ENCODE assay signal across 20 cellular contexts in genomic region chr2:48568551-48568950, GRCh38. TPM values are rescaled to one million over a fixed set of nuclear protein-coding genes. Genes with fewer than 3 reads are reported as not detected.
DNase-seq lines count a peak whose midpoint lies in the region; ATAC-seq and TF ChIP-seq lines count a peak whose summit lies in the region.
"Had no signal": no experiment of that assay in that cellular context is flagged by ENCODE, and none has a peak within 500 bp of the region (broad histone marks: within the 10 kb centered on the region; RNA-seq: fewer than 3 reads in every experiment).

No MANE protein-coding gene starts in this region.

- H4K12ac ChIP-seq in trophoblast cell (ENCODE audit: low read depth, low read length): no peak overlapping the region

- no peak for ATAC-seq in stimulated activated naive CD8-positive, alpha-beta T cell treated with anti-CD3 and anti-CD28 coated beads, Interleukin-15, amount 100 ng/mL, for 72 hours
- ATAC-seq in GM19324 (IDR thresholded peaks at IDR 0.05; ENCODE audit: low FRiP score, unreplicated experiment) (no peak), GM18520 (IDR thresholded peaks at IDR 0.05; ENCODE audit: unreplicated experiment) (no peak)
- ATAC-seq: activated CD8-positive, alpha-beta memory T cell treated with anti-CD3 and anti-CD28 coated beads, Interleukin-2, amount 10 ng/mL, durations not matched to agents 7 days and 5 days; gastrocnemius medialis; mucosa of descending colon; psoas muscle had no signal

- no peak overlapping the region for H2AFZ ChIP-seq in trophoblast cell (ENCODE audit: insufficient read depth, low read length, poor library complexity)

- H4K8ac ChIP-seq in trophoblast cell (ENCODE audit: low read depth, low read length): no peak overlapping the region

- no peak overlapping the region for H2BK120ac ChIP-seq in trophoblast cell (ENCODE audit: insufficient read depth, low read length, poor library complexity)

- WGBS in trophoblast cell (ENCODE audit: extremely low coverage, insufficient coverage, insufficient read length): no CpG with 5 or more reads among the region's 4 CpGs

- DNase-seq in stimulated activated naive CD8-positive, alpha-beta T cell treated with anti-CD3 and anti-CD28 coated beads, Interleukin-15, amount 100 ng/mL, for 72 hours: no peak
- DNase-seq in fibroblast of pulmonary artery (ENCODE audit: low read depth) (peak; percentile 88), trophoblast cell (peak in 1 of 2 donors; percentile 23), cerebellum (ENCODE audit: low spot score) (no peak), SK-N-DZ (ENCODE audit: low spot score) (no peak)
- DNase-seq: activated CD8-positive, alpha-beta memory T cell treated with anti-CD3 and anti-CD28 coated beads, Interleukin-2, amount 10 ng/mL, durations not matched to agents 7 days and 5 days; gastrocnemius medialis; mucosa of descending colon; NCI-H146; NCI-H2171 treated with DMSO at 0.1 percent for 48 hours; NCI-H526 treated with DMSO at 0.1 percent for 48 hours; psoas muscle; stimulated activated CD4-positive, alpha-beta T cell treated with anti-CD3 and anti-CD28 coated beads, Interleukin-12 subunit alpha, Interleukin-12 subunit beta, amount 100 ng/mL, for 4 hours had no signal

- H3K9ac ChIP-seq in trophoblast cell (ENCODE audit: low read length): no peak overlapping the region

- no peak overlapping the region for H3K18ac ChIP-seq in trophoblast cell (ENCODE audit: low read length)

- peaks cover 1% of the 10 kb centered on the region for H3K9me3 ChIP-seq in trophoblast cell (ENCODE audit: insufficient read depth, low read depth, low read length)
- H3K9me3 ChIP-seq: gastrocnemius medialis, mucosa of descending colon, psoas muscle had no signal

- peaks cover 19% of the 10 kb centered on the region for H3K4me1 Mint-ChIP-seq in stimulated activated naive CD8-positive, alpha-beta T cell treated with anti-CD3 and anti-CD28 coated beads, Interleukin-15, Interleukin-2, amounts not matched to agents 100 ng/mL and 50 ng/mL, for 24 hours (ENCODE audit: low read depth)
- no peaks in the 10 kb centered on the region for H3K4me1 Mint-ChIP-seq in stimulated activated naive CD8-positive, alpha-beta T cell treated with anti-CD3 and anti-CD28 coated beads, Interleukin-15, amount 100 ng/mL, for 72 hours
- H3K4me1 Mint-ChIP-seq: IgD-negative memory B cell had no signal

- H3K4ac ChIP-seq in trophoblast cell (ENCODE audit: low read depth, low read length): peak overlapping the region; percentile 12

- H3K4me3 ChIP-seq in fibroblast of pulmonary artery (replicated peaks; ENCODE audit: low read depth, low read length) (peak overlapping the region; percentile 22), trophoblast cell (ENCODE audit: low read depth, low read length) (no peak overlapping the region)
- H3K4me3 ChIP-seq: gastrocnemius medialis, mucosa of descending colon, psoas muscle had no signal

- no peaks in the 10 kb centered on the region for H3K79me2 ChIP-seq in trophoblast cell (ENCODE audit: control insufficient read depth, insufficient read depth, low read length, poor library complexity)

- peaks cover 5 to 6% of the 10 kb centered on the region in 2 experiments for H3K4me1 ChIP-seq in trophoblast cell (ENCODE audit: control insufficient read depth in 1 of 2, insufficient read depth in 2 of 2, low read length in 2 of 2)
- H3K4me1 ChIP-seq: gastrocnemius medialis, psoas muscle had no signal

- no peaks in the 10 kb centered on the region for H3K27me3 ChIP-seq in trophoblast cell (ENCODE audit: insufficient read depth, low read length)
- H3K27me3 ChIP-seq: gastrocnemius medialis had no signal

- no peaks in the 10 kb centered on the region for H3K36me3 ChIP-seq in trophoblast cell (ENCODE audit: control insufficient read depth in 1 of 2, insufficient read depth in 2 of 2, low read length in 2 of 2)
- H3K36me3 ChIP-seq: gastrocnemius medialis had no signal

- H2BK5ac ChIP-seq in trophoblast cell (ENCODE audit: low read depth, low read length, poor library complexity): no peak overlapping the region

- H3K23ac ChIP-seq in trophoblast cell (ENCODE audit: low read length): no peak overlapping the region

- no peak overlapping the region for H2BK12ac ChIP-seq in trophoblast cell (ENCODE audit: low read length)

- no peak overlapping the region for H2AK5ac ChIP-seq in trophoblast cell (ENCODE audit: low read length)

- no peak overlapping the region for H3K4me3 Mint-ChIP-seq in stimulated activated naive CD8-positive, alpha-beta T cell treated with anti-CD3 and anti-CD28 coated beads, Interleukin-15, Interleukin-2, amounts not matched to agents 100 ng/mL and 50 ng/mL, for 24 hours
- no peak overlapping the region for H3K4me3 Mint-ChIP-seq in stimulated activated naive CD8-positive, alpha-beta T cell treated with anti-CD3 and anti-CD28 coated beads, Interleukin-15, amount 100 ng/mL, for 72 hours
- H3K4me3 Mint-ChIP-seq: activated CD8-positive, alpha-beta memory T cell treated with anti-CD3 and anti-CD28 coated beads, Interleukin-2, amount 10 ng/mL, durations not matched to agents 7 days and 5 days; CD4-positive, CD25-positive, alpha-beta regulatory T cell; IgD-negative memory B cell had no signal

- no peak overlapping the region for H3K27ac ChIP-seq in trophoblast cell (ENCODE audit: low read depth, low read length)
- H3K27ac ChIP-seq: gastrocnemius medialis, psoas muscle had no signal

- no peak overlapping the region for H4K91ac ChIP-seq in trophoblast cell (ENCODE audit: low read depth, low read length)

- TF ChIP-seq CTCF in fibroblast of pulmonary artery (IDR thresholded peaks at IDR 0.05; ENCODE audit: low read length, missing control alignments): no peak

- H3K27ac Mint-ChIP-seq in stimulated activated naive CD8-positive, alpha-beta T cell treated with anti-CD3 and anti-CD28 coated beads, Interleukin-15, Interleukin-2, amounts not matched to agents 100 ng/mL and 50 ng/mL, for 24 hours: peak overlapping the region; percentile 28
- H3K27ac Mint-ChIP-seq in stimulated activated naive CD8-positive, alpha-beta T cell treated with anti-CD3 and anti-CD28 coated beads, Interleukin-15, amount 100 ng/mL, for 72 hours: peak overlapping the region in 1 of 2 donors; percentile 21
- H3K27ac Mint-ChIP-seq: activated CD8-positive, alpha-beta memory T cell treated with anti-CD3 and anti-CD28 coated beads, Interleukin-2, amount 10 ng/mL, durations not matched to agents 7 days and 5 days; activated T-helper 2 cell treated with anti-CD3 and anti-CD28 coated beads, Interferon-gamma antibody, Interleukin-2, Interleukin-4, amounts not matched to agents 10 μg/mL and 5 μg/mL and 100 μg/mL, durations not matched to agents 14 hours and 24 hours and 36 hours; CD4-positive, CD25-positive, alpha-beta regulatory T cell; IgD-negative memory B cell had no signal

- H3K27me3 Mint-ChIP-seq in stimulated activated naive CD8-positive, alpha-beta T cell treated with anti-CD3 and anti-CD28 coated beads, Interleukin-15, Interleukin-2, amounts not matched to agents 100 ng/mL and 50 ng/mL, for 24 hours: no peaks in the 10 kb centered on the region
- peaks cover 7% of the 10 kb centered on the region for H3K27me3 Mint-ChIP-seq in stimulated activated naive CD8-positive, alpha-beta T cell treated with anti-CD3 and anti-CD28 coated beads, Interleukin-15, amount 100 ng/mL, for 72 hours
- H3K27me3 Mint-ChIP-seq: activated CD8-positive, alpha-beta memory T cell treated with anti-CD3 and anti-CD28 coated beads, Interleukin-2, amount 10 ng/mL, durations not matched to agents 7 days and 5 days; CD4-positive, CD25-positive, alpha-beta regulatory T cell had no signal

- H3K36me3 Mint-ChIP-seq in stimulated activated naive CD8-positive, alpha-beta T cell treated with anti-CD3 and anti-CD28 coated beads, Interleukin-15, Interleukin-2, amounts not matched to agents 100 ng/mL and 50 ng/mL, for 24 hours (ENCODE audit: low read depth): no peaks in the 10 kb centered on the region
- H3K36me3 Mint-ChIP-seq: CD4-positive, CD25-positive, alpha-beta regulatory T cell had no signal

- no peak overlapping the region for H3K14ac ChIP-seq in trophoblast cell (ENCODE audit: low read length)

- H3K9me3 Mint-ChIP-seq in stimulated activated naive CD8-positive, alpha-beta T cell treated with anti-CD3 and anti-CD28 coated beads, Interleukin-15, Interleukin-2, amounts not matched to agents 100 ng/mL and 50 ng/mL, for 24 hours: no peaks in the 10 kb centered on the region
- no peaks in the 10 kb centered on the region for H3K9me3 Mint-ChIP-seq in stimulated activated naive CD8-positive, alpha-beta T cell treated with anti-CD3 and anti-CD28 coated beads, Interleukin-15, amount 100 ng/mL, for 72 hours
- H3K9me3 Mint-ChIP-seq: activated T-helper 2 cell treated with anti-CD3 and anti-CD28 coated beads, Interferon-gamma antibody, Interleukin-2, Interleukin-4, amounts not matched to agents 10 μg/mL and 5 μg/mL and 100 μg/mL, durations not matched to agents 14 hours and 24 hours and 36 hours; IgD-negative memory B cell had no signal

- H3K79me1 ChIP-seq in trophoblast cell (ENCODE audit: low read length): peaks cover 2% of the 10 kb centered on the region

- H3K4me2 ChIP-seq in trophoblast cell (ENCODE audit: low read length): no peak overlapping the region

RNA-seq across cellular contexts. Expression of gene STON1, which starts 38.6 kb away (rescaled TPM):
- polyA plus RNA-seq in trophoblast cell (2013): 10.3 and 10.6 TPM in 2 replicates
- total RNA-seq in cerebellum: 11.4 TPM
- 2.0 and 2.6 TPM in 2 replicates for polyA plus RNA-seq in SK-N-DZ (2014; cell fraction: cytosol; rRNA removed)
- 2.5 and 3.5 TPM in 2 replicates for polyA plus RNA-seq in SK-N-DZ (2014; cell fraction: nucleus; rRNA removed)

RNA-seq across cellular contexts. Expression of gene GTF2A1L, which starts 49.1 kb away (rescaled TPM):
- polyA plus RNA-seq in trophoblast cell (2013): 0.58 and 0.90 TPM in 2 replicates
- total RNA-seq in cerebellum: 2.8 TPM
- 0.31 TPM in 1 of 2 replicates, not detected in the other for polyA plus RNA-seq in SK-N-DZ (2014; cell fraction: cytosol; rRNA removed)
- polyA plus RNA-seq in SK-N-DZ (2014; cell fraction: nucleus; rRNA removed): not detected in 2 replicates
- total RNA-seq: activated CD8-positive, alpha-beta memory T cell treated with anti-CD3 and anti-CD28 coated beads, Interleukin-2, amount 10 ng/mL, durations not matched to agents 7 days and 5 days; activated T-helper 2 cell treated with anti-CD3 and anti-CD28 coated beads, Interferon-gamma antibody, Interleukin-2, Interleukin-4, amounts not matched to agents 10 μg/mL and 5 μg/mL and 100 μg/mL, durations not matched to agents 14 hours and 24 hours and 36 hours; CD4-positive, CD25-positive, alpha-beta regulatory T cell; MCF 10A had no signal
- polyA plus RNA-seq: CD4-positive, CD25-positive, alpha-beta regulatory T cell; IgD-negative memory B cell had no signal
